ENCODE assay signal across 2 cellular contexts in the genomic region with DNA sequence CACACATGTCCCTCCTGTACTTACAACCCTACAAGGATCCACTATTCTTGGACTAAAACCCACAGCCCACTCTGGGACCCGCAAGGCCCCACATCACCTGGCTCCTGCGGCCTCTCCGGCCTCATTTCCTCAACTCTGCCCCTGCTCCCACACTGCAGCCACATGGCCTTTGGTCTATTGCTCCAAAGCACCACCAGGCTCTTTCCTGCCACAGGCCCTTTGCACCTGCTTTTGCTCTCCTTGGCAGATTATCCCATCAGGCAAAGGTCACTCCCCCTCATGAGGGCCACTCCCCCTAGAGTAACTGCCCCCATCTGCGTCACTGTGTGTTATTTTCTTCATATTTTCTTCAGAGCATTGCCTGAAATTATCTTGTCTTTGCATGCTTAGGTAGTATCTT.
TF ChIP-seq lines count a peak whose summit lies in the region.

No MANE protein-coding gene starts in this region.

TF ChIP-seq in A549, 52 proteins besides CTCF, POLR2A, EP300 and RAD21:
- TF ChIP-seq FOXS1 (CRISPR knock-in tag; IDR thresholded peaks at IDR 0.05) (no peak), KDM1A (IDR thresholded peaks at IDR 0.05; ENCODE audit: low read depth) (peak; percentile 42; the same call in 1 of the 2 replicates), CBX2 (IDR thresholded peaks at IDR 0.05; ENCODE audit: borderline replicate concordance, low read depth) (no peak), JUN (IDR thresholded peaks at IDR 0.05) (no peak), KDM5A (IDR thresholded peaks at IDR 0.05) (no peak)
- TF ChIP-seq, protein P1, sequence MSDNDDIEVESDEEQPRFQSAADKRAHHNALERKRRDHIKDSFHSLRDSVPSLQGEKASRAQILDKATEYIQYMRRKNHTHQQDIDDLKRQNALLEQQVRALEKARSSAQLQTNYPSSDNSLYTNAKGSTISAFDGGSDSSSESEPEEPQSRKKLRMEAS (IDR thresholded peaks at IDR 0.05): no peak
- TF ChIP-seq, protein P2, sequence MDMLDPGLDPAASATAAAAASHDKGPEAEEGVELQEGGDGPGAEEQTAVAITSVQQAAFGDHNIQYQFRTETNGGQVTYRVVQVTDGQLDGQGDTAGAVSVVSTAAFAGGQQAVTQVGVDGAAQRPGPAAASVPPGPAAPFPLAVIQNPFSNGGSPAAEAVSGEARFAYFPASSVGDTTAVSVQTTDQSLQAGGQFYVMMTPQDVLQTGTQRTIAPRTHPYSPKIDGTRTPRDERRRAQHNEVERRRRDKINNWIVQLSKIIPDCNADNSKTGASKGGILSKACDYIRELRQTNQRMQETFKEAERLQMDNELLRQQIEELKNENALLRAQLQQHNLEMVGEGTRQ (IDR thresholded peaks at IDR 0.05): no peak
- TF ChIP-seq, protein P3, sequence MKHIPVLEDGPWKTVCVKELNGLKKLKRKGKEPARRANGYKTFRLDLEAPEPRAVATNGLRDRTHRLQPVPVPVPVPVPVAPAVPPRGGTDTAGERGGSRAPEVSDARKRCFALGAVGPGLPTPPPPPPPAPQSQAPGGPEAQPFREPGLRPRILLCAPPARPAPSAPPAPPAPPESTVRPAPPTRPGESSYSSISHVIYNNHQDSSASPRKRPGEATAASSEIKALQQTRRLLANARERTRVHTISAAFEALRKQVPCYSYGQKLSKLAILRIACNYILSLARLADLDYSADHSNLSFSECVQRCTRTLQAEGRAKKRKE (CRISPR knock-in tag; IDR thresholded peaks at IDR 0.05; ENCODE audit: low read depth): no peak

TF ChIP-seq in H1, 55 proteins besides CTCF, POLR2A, EP300 and RAD21:
- TF ChIP-seq KDM1A (IDR thresholded peaks at IDR 0.05; ENCODE audit: borderline replicate concordance, low read length): peak; percentile 90; the same call in 1 of the 2 replicates
- TF ChIP-seq JUN (IDR thresholded peaks at IDR 0.05; ENCODE audit: low read depth, low read length): no peak
